ENCODE assay signal across 1 cellular context in genomic region chr3:40642812-40643211, GRCh38.
TF ChIP-seq lines count a peak whose summit lies in the region.

No MANE protein-coding gene starts in this region.

TF ChIP-seq in SK-N-SH treated with all-trans-retinoic acid at 6 μM for 48 hours, 23 proteins besides CTCF, POLR2A, EP300 and RAD21 (continued from another document):
- TF ChIP-seq CSRNP3 (CRISPR knock-in tag; IDR thresholded peaks at IDR 0.05) (no peak), OSR1 (CRISPR knock-in tag; IDR thresholded peaks at IDR 0.05) (no peak), ZNF565 (CRISPR knock-in tag; conservative IDR thresholded peaks at IDR 0.05; ENCODE audit: low read depth) (no peak), PATZ1 (CRISPR knock-in tag; IDR thresholded peaks at IDR 0.05; ENCODE audit: borderline replicate concordance) (no peak), TCF4 (CRISPR knock-in tag; IDR thresholded peaks at IDR 0.05; ENCODE audit: borderline replicate concordance) (no peak), ZNF8 (CRISPR knock-in tag; IDR thresholded peaks at IDR 0.05) (no peak), CSDC2 (CRISPR knock-in tag; IDR thresholded peaks at IDR 0.05) (no peak)
